8 cellular contexts compared by ENCODE assay signal in genomic region chr10:124916098-124916584, GRCh38. TPM values are rescaled to one million over a fixed set of nuclear protein-coding genes. Genes with fewer than 3 reads are reported as not detected.
DNase-seq lines count a peak whose midpoint lies in the region; ATAC-seq lines count a peak whose summit lies in the region.

No MANE protein-coding gene starts in this region.

- ATAC-seq in HG03378 (IDR thresholded peaks at IDR 0.05; ENCODE audit: unreplicated experiment): peak; percentile 14
- no peak for ATAC-seq in activated T-cell treated with anti-CD3 and anti-CD28 coated beads, Interleukin-2, amount 50 U/mL, for 72 hours (replicated peaks in 1 of 2)
- peak; percentile 5 to 7 for ATAC-seq in right cardiac atrium

- H3K9ac ChIP-seq in skeletal muscle satellite cell (ENCODE audit: low read depth, low read length): peak overlapping the region; percentile 99

- peaks cover 2 to 3% of the 10 kb centered on the region in 2 donors for H3K36me3 Mint-ChIP-seq in activated T-cell treated with anti-CD3 and anti-CD28 coated beads, Interleukin-2, amount 50 U/mL, for 72 hours (ENCODE audit: insufficient read depth in 2 of 2)

- peaks cover 18% of the 10 kb centered on the region for H3K27me3 Mint-ChIP-seq in activated T-cell treated with anti-CD3 and anti-CD28 coated beads, Interleukin-2, amount 50 U/mL, for 72 hours (ENCODE audit: low read depth)

- H3K4me1 ChIP-seq in right cardiac atrium (ENCODE audit: control insufficient read depth, insufficient read depth, low read length) (peaks cover 2% of the 10 kb centered on the region), skeletal muscle satellite cell (ENCODE audit: control insufficient read depth, insufficient read depth, low read length) (peaks cover 37% of the 10 kb centered on the region)

- peak overlapping the region; percentile 80 for H3K27ac ChIP-seq in right cardiac atrium (ENCODE audit: low read length)

- peak overlapping the region; percentile 86 to 98 for H3K4me3 Mint-ChIP-seq in activated T-cell treated with anti-CD3 and anti-CD28 coated beads, Interleukin-2, amount 50 U/mL, for 72 hours

- peak overlapping the region; percentile 98 for H3K27ac Mint-ChIP-seq in activated T-cell treated with anti-CD3 and anti-CD28 coated beads, Interleukin-2, amount 50 U/mL, for 72 hours

- H3K27me3 ChIP-seq in right cardiac atrium (ENCODE audit: control insufficient read depth, insufficient read depth) (no peaks in the 10 kb centered on the region), skeletal muscle satellite cell (ENCODE audit: control insufficient read depth, insufficient read depth, low read length) (no peaks in the 10 kb centered on the region)

- H3K4me2 ChIP-seq in skeletal muscle satellite cell (ENCODE audit: low read length): peak overlapping the region; percentile 83

- 3% methylated on average over 13 of the region's 13 CpGs for WGBS in right cardiac atrium

- no peaks in the 10 kb centered on the region for H3K9me3 ChIP-seq in right cardiac atrium (ENCODE audit: control insufficient read depth, low read length)
- no peaks in the 10 kb centered on the region for H3K9me3 ChIP-seq in skeletal muscle satellite cell (replicated peaks; ENCODE audit: low read length)

- H3K36me3 ChIP-seq in skeletal muscle satellite cell (ENCODE audit: insufficient read depth, low read length): no peaks in the 10 kb centered on the region

- DNase-seq in DMS 273 (lab: John Stamatoyannopoulos, UW; ENCODE audit: unreplicated experiment) (peak; percentile 27), DMS 273 treated with DMSO at 0.1 percent for 48 hours (lab: John Stamatoyannopoulos, UW) (no peak), right cardiac atrium (no peak), GOT3 (lab: John Stamatoyannopoulos, UW) (no peak), anterior cingulate cortex (lab: John Stamatoyannopoulos, UW) (no peak)
- peak in 1 of 2 donors; percentile 3 for DNase-seq in activated T-cell treated with anti-CD3 and anti-CD28 coated beads, Interleukin-2, amount 50 U/mL, for 72 hours

- H3K4me3 ChIP-seq in right cardiac atrium (ENCODE audit: low read length) (peak overlapping the region; percentile 86), skeletal muscle satellite cell (ENCODE audit: low read length) (peak overlapping the region; percentile 89)

- intact Hi-C loops in right cardiac atrium (cut with DNase I): loop anchor here in 1 of 4 donors (10.0 kb wide), 1 partner anchor 59 kb away; no protein-coding TSS in a partner anchor

- peaks cover 44% of the 10 kb centered on the region for H3K4me1 Mint-ChIP-seq in activated T-cell treated with anti-CD3 and anti-CD28 coated beads, Interleukin-2, amount 50 U/mL, for 72 hours (ENCODE audit: low read depth)

- no peaks in the 10 kb centered on the region for H3K9me3 Mint-ChIP-seq in activated T-cell treated with anti-CD3 and anti-CD28 coated beads, Interleukin-2, amount 50 U/mL, for 72 hours

RNA-seq across cellular contexts. Expression of gene ZRANB1, which starts 25.8 kb away (rescaled TPM):
- total RNA-seq in activated T-cell treated with anti-CD3 and anti-CD28 coated beads, Interleukin-2, amount 50 U/mL, for 72 hours: 10 to 100 TPM; 15.0 to 16.0 TPM
- 10 to 100 TPM; 25.3 to 32.2 (median 29.0) TPM for total RNA-seq in right cardiac atrium
- polyA plus RNA-seq in right cardiac atrium: 14.4 TPM
- 12.5 and 13.7 TPM in 2 replicates for total RNA-seq in skeletal muscle satellite cell (2012; rRNA removed)

Comparison
In these comparisons a context has a peak if more than half of its experiments do, and no peak if none do; other contexts are left out.
1. ATAC-seq: peak in HG03378 (single experiment) and right cardiac atrium (2 of 2); none in activated T-cell treated with anti-CD3 and anti-CD28 coated beads, Interleukin-2, amount 50 U/mL, for 72 hours (0 of 2).